In the genomic region with DNA sequence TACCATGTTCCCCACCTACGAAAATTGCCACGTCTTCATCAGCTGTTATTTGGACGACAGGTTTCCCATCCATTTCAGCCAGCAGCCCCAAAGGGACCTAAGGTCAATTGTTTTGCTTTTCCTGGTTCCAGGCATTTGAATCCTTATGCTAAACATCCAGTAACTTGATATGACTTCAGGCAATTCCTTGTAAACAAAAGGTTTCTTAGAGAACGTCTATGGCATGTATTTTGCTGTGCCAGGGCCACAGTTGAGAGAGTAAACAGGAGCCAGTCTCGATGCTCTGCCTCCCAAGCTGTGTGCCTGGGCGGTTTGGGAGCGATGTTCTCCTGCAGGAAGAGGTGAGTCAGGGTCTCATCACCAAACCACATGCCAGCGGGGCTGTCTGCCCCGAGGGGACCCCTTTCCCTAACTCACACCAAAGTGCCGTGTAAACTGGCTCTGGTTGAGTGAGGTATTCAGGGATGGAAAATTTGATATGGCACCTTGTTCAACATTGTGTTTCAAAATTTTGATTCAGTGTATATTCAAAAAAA, we compare ENCODE assay signal across 19 cellular contexts. TPM values are rescaled to one million over a fixed set of nuclear protein-coding genes. Genes with fewer than 3 reads are reported as not detected.
"Had no signal": no experiment of that assay in that cellular context is flagged by ENCODE, and none has a peak within 500 bp of the region (broad histone marks: within the 10 kb centered on the region; RNA-seq: fewer than 3 reads in every experiment).

No MANE protein-coding gene starts in this region.

- DNase-seq: activated CD4-positive, CD25-positive, alpha-beta regulatory T cell treated with anti-CD3 and anti-CD28 coated beads, Interleukin-2, amount 50 U/mL, for 72 hours; activated naive CD4-positive, alpha-beta T cell treated with Interleukin-2 at 50 U/mL for 16 hours; anterior cingulate cortex; brain microvascular endothelial cell; cortex of kidney; effector CD4-positive, alpha-beta T cell; foreskin melanocyte; head of caudate nucleus; midbrain; stimulated activated naive CD8-positive, alpha-beta T cell treated with anti-CD3 and anti-CD28 coated beads, Interleukin-15, amount 100 ng/mL, for 72 hours; T1000; upper lobe of left lung had no signal

- H3K27ac ChIP-seq: brain microvascular endothelial cell, upper lobe of left lung had no signal

- H3K4me3 ChIP-seq: lung, upper lobe of left lung had no signal

- H3K9me3 ChIP-seq: upper lobe of left lung had no signal

- H3K9me3 Mint-ChIP-seq: activated T-helper 17 cell treated with anti-CD3 and anti-CD28 coated beads, Interleukin-2, amount 50 U/mL, for 72 hours; neural crest cell; stimulated activated naive CD8-positive, alpha-beta T cell treated with anti-CD3 and anti-CD28 coated beads, Interleukin-15, amount 100 ng/mL, for 72 hours had no signal

- ATAC-seq: activated T-helper 17 cell treated with anti-CD3 and anti-CD28 coated beads, Interleukin-2, amount 50 U/mL, for 72 hours; sciatic nerve had no signal

- H3K27ac Mint-ChIP-seq: activated T-helper 17 cell treated with anti-CD3 and anti-CD28 coated beads, Interleukin-2, amount 50 U/mL, for 72 hours; stimulated activated naive CD8-positive, alpha-beta T cell treated with anti-CD3 and anti-CD28 coated beads, Interleukin-15, amount 100 ng/mL, for 72 hours had no signal

- H3K36me3 ChIP-seq: brain microvascular endothelial cell, upper lobe of left lung had no signal

- H3K4me3 Mint-ChIP-seq: activated T-helper 17 cell treated with anti-CD3 and anti-CD28 coated beads, Interleukin-2, amount 50 U/mL, for 72 hours; neural crest cell; stimulated activated naive CD8-positive, alpha-beta T cell treated with anti-CD3 and anti-CD28 coated beads, Interleukin-15, amount 100 ng/mL, for 72 hours had no signal

- H3K27me3 ChIP-seq: brain microvascular endothelial cell, upper lobe of left lung had no signal

- H3K4me1 ChIP-seq: upper lobe of left lung had no signal

- H3K4me1 Mint-ChIP-seq: activated T-helper 17 cell treated with anti-CD3 and anti-CD28 coated beads, Interleukin-2, amount 50 U/mL, for 72 hours; neural crest cell had no signal

- FAIRE-seq: endothelial cell of umbilical vein had no signal

RNA-seq across cellular contexts. Expression of gene MC5R, which starts 12.9 kb away (rescaled TPM):
- total RNA-seq: activated T-helper 17 cell treated with anti-CD3 and anti-CD28 coated beads, Interleukin-2, amount 50 U/mL, for 72 hours; endothelial cell of umbilical vein; lung; myocyte; neural crest cell; pulmonary artery endothelial cell; sciatic nerve; upper lobe of left lung had no signal
- polyA plus RNA-seq: endothelial cell of umbilical vein, lung had no signal
